4 cellular contexts compared by ENCODE assay signal in the genomic region with DNA sequence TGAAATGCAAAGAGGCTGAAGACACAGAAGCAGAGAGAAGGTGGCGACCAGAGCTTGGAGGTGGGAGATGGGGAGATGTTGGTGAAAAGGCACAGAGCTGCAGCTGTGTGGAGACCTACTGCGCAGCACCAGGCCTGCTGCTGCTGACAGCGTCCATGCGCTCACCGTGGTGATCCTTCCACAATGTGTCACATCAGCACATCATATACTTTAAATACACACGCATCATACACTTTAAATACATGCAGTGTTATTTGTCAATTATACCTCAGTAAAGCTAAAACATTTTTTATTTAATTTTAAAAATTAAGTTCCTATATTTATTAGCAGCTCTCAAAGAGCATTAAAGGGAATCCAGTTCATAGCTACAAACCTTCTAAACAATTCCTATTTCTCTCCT.
"Had no signal": no experiment of that assay in that cellular context is flagged by ENCODE, and none has a peak within 500 bp of the region (broad histone marks: within the 10 kb centered on the region; RNA-seq: fewer than 3 reads in every experiment).

No MANE protein-coding gene starts in this region.

- H3K27ac ChIP-seq: GM23248 had no signal

- DNase-seq: GM23248, H9, HCEC 1CT had no signal

- H3K27ac Mint-ChIP-seq: IgD-negative memory B cell had no signal

- H3K4me1 Mint-ChIP-seq: IgD-negative memory B cell had no signal

- H2AFZ ChIP-seq: GM23248 had no signal

- H3K4me3 Mint-ChIP-seq: H9, IgD-negative memory B cell had no signal

- H3K9me3 Mint-ChIP-seq: IgD-negative memory B cell had no signal

- H3K4me3 ChIP-seq: GM23248 had no signal
